12 cellular contexts compared by ENCODE assay signal in genomic region chr6:42696526-42697267, GRCh38. TPM values are rescaled to one million over a fixed set of nuclear protein-coding genes. Genes with fewer than 3 reads are reported as not detected.
DNase-seq lines count a peak whose midpoint lies in the region; ATAC-seq and FAIRE-seq lines count a peak whose summit lies in the region.
"Had no signal": no experiment of that assay in that cellular context is flagged by ENCODE, and none has a peak within 500 bp of the region (broad histone marks: within the 10 kb centered on the region; RNA-seq: fewer than 3 reads in every experiment).

No MANE protein-coding gene starts in this region.

- H3K4me3 Mint-ChIP-seq in immature natural killer cell: no peak overlapping the region
- no peak overlapping the region for H3K4me3 Mint-ChIP-seq in stimulated activated naive B cell treated with anti-CD40 and anti-IgM and Interleukin-4, amounts not matched to agents 10 μg/mL and 1 μg/mL and 100 μg/mL, for 72 hours
- H3K4me3 Mint-ChIP-seq: activated CD4-positive, alpha-beta T cell treated with anti-CD3 and anti-CD28 coated beads for 36 hours; brain had no signal

- peak; percentile 67 for DNase-seq in GM04503 (ENCODE audit: low read depth)
- DNase-seq in astrocyte of the hippocampus (ENCODE audit: low read depth, low spot score): peak; percentile 72
- no peak for DNase-seq in immature natural killer cell
- no peak for DNase-seq in stimulated activated naive B cell treated with anti-CD40 and anti-IgM and Interleukin-4, amounts not matched to agents 10 μg/mL and 1 μg/mL and 100 μg/mL, for 72 hours
- no peak for DNase-seq in small intestine
- no peak for DNase-seq in NCI-H526 (lab: John Stamatoyannopoulos, UW)
- DNase-seq: activated CD4-positive, alpha-beta T cell treated with anti-CD3 and anti-CD28 coated beads for 36 hours; hypothalamus; NCI-H345; T-helper 1 cell had no signal

- H3K27ac ChIP-seq in small intestine (ENCODE audit: low read depth in 1 of 2, low read length in 1 of 2): no peak overlapping the region

- H3K36me3 ChIP-seq in small intestine (ENCODE audit: control insufficient read depth in 2 of 2, insufficient read depth in 2 of 2, low read length in 2 of 2): peaks cover 5 to 11% of the 10 kb centered on the region in 2 donors

- FAIRE-seq in small intestine (lab: Jason Lieb, UNC): no peak

- H3K4me1 ChIP-seq in small intestine (ENCODE audit: control insufficient read depth in 2 of 2, insufficient read depth in 1 of 2, low read depth in 1 of 2, low read length in 1 of 2): no peaks in the 10 kb centered on the region

- WGBS in small intestine, 3 donors: 74 to 80% (median 77%) methylated on average over 7 of the region's 7 CpGs

- H3K27ac Mint-ChIP-seq in immature natural killer cell: peak overlapping the region in 5 of 6 donors; percentile 7 to 54 (median 25)
- H3K27ac Mint-ChIP-seq in stimulated activated naive B cell treated with anti-CD40 and anti-IgM and Interleukin-4, amounts not matched to agents 10 μg/mL and 1 μg/mL and 100 μg/mL, for 72 hours: peak overlapping the region; percentile 20
- H3K27ac Mint-ChIP-seq: activated CD4-positive, alpha-beta T cell treated with anti-CD3 and anti-CD28 coated beads for 36 hours had no signal

- H3K9me3 Mint-ChIP-seq in immature natural killer cell: no peaks in the 10 kb centered on the region
- H3K9me3 Mint-ChIP-seq in stimulated activated naive B cell treated with anti-CD40 and anti-IgM and Interleukin-4, amounts not matched to agents 10 μg/mL and 1 μg/mL and 100 μg/mL, for 72 hours: no peaks in the 10 kb centered on the region

- ATAC-seq in stimulated activated naive B cell treated with anti-CD40 and anti-IgM and Interleukin-4, amounts not matched to agents 10 μg/mL and 1 μg/mL and 100 μg/mL, for 72 hours (replicated peaks): no peak
- no peak for ATAC-seq in HG02759 (IDR thresholded peaks at IDR 0.05; ENCODE audit: unreplicated experiment)
- ATAC-seq: activated CD4-positive, alpha-beta T cell treated with anti-CD3 and anti-CD28 coated beads for 36 hours had no signal

- no peaks in the 10 kb centered on the region for H3K27me3 ChIP-seq in small intestine (ENCODE audit: control insufficient read depth in 2 of 2, insufficient read depth in 2 of 2, low read length in 2 of 2)

- H3K9me3 ChIP-seq in small intestine (ENCODE audit: control insufficient read depth, low read depth): no peaks in the 10 kb centered on the region

- peaks cover 0 to 5% (median 0%) of the 10 kb centered on the region in 3 donors for H3K27me3 Mint-ChIP-seq in immature natural killer cell (ENCODE audit: low read depth in 3 of 3)
- H3K27me3 Mint-ChIP-seq in stimulated activated naive B cell treated with anti-CD40 and anti-IgM and Interleukin-4, amounts not matched to agents 10 μg/mL and 1 μg/mL and 100 μg/mL, for 72 hours: no peaks in the 10 kb centered on the region
- H3K27me3 Mint-ChIP-seq: activated CD4-positive, alpha-beta T cell treated with anti-CD3 and anti-CD28 coated beads for 36 hours had no signal

- peaks cover 26 to 31% of the 10 kb centered on the region in 2 donors for H3K4me1 Mint-ChIP-seq in immature natural killer cell
- peaks cover 15 to 27% of the 10 kb centered on the region in 2 donors for H3K4me1 Mint-ChIP-seq in stimulated activated naive B cell treated with anti-CD40 and anti-IgM and Interleukin-4, amounts not matched to agents 10 μg/mL and 1 μg/mL and 100 μg/mL, for 72 hours
- H3K4me1 Mint-ChIP-seq: brain had no signal

- no peak overlapping the region for H3K4me3 ChIP-seq in small intestine (ENCODE audit: low read depth in 1 of 2, low read length in 2 of 2)

- H3K36me3 Mint-ChIP-seq in immature natural killer cell: peaks cover 5 to 17% (median 16%) of the 10 kb centered on the region in 3 donors
- H3K36me3 Mint-ChIP-seq in stimulated activated naive B cell treated with anti-CD40 and anti-IgM and Interleukin-4, amounts not matched to agents 10 μg/mL and 1 μg/mL and 100 μg/mL, for 72 hours: peaks cover 11 to 20% of the 10 kb centered on the region in 2 donors

RNA-seq across cellular contexts. Expression of gene PRPH2, which starts 25.7 kb away (rescaled TPM):
- polyA plus RNA-seq in immature natural killer cell: under 1 TPM in 2 of 3 donors, not detected in 1; 0.08 to 0.25 TPM
- under 1 TPM in 1 of 3 donors, not detected in 2; 0.92 TPM for polyA plus RNA-seq in small intestine

RNA-seq across cellular contexts. Expression of gene TBCC, which starts 49.2 kb away (rescaled TPM):
- polyA plus RNA-seq in immature natural killer cell (100 to 1,000 TPM; 109 to 140 (median 134) TPM), small intestine (10 to 100 TPM; 23.8 to 30.0 (median 25.7) TPM)

Comparison
In these comparisons a context has a peak if more than half of its experiments do, and no peak if none do; other contexts are left out.
1. DNase-seq: peak in GM04503 (single experiment) and astrocyte of the hippocampus (single experiment); none in immature natural killer cell (0 of 3), stimulated activated naive B cell treated with anti-CD40 and anti-IgM and Interleukin-4, amounts not matched to agents 10 μg/mL and 1 μg/mL and 100 μg/mL, for 72 hours (single experiment), small intestine (single experiment) and NCI-H526 (0 of 2).